Comparison of ENCODE assay signal across 8 cellular contexts in the genomic region with DNA sequence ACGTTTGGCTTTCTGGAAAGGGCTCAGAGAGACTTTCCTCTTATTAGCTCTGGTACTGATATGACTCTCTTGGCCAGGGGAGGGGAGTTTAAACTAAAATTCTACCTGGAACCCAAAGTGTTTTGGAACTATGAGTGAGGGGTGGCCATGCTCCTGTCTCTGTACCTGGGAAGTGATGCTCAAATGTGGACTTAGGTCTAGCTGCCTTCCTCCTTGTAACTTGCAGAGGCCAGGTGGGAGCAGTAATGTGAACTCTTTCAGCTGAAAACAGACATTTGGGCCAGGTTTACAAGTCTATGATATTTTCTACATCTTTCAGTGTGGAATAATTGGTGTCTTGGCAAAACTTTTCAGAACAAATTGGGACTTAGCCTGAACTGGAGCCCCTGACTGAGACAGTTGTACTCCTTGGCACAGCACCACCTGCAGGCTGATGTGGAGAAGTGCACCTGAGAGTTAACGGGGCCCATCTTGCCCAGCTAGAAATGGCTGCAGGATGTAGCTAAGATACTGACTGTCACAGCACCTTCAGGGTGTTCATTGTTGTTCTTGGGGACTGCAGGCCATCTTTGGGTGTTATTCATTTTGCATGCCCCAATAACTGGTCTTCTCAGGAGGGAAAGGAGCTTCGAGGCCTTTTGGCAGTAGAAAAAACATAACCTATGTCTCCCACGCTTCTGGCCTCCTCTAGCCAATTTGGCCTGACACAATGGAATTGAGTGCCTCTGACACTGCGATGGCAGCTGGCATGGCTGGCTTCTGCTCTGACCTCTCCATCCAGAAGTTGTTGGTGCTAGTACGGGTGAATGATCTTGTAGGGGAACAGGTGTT. TPM values are rescaled to one million over a fixed set of nuclear protein-coding genes. Genes with fewer than 3 reads are reported as not detected.
DNase-seq lines count a peak whose midpoint lies in the region; ATAC-seq and TF ChIP-seq lines count a peak whose summit lies in the region.

No MANE protein-coding gene starts in this region.

- no peaks in the 10 kb centered on the region for H3K4me1 ChIP-seq in mucosa of descending colon (ENCODE audit: low read depth)

- no peaks in the 10 kb centered on the region for H3K27me3 Mint-ChIP-seq in CD14-positive monocyte (ENCODE audit: low read depth in 3 of 3)

- intact Hi-C loops in CD14-positive monocyte (cut with micrococcal nuclease) (loop anchor here (5.0 kb wide), 1 partner anchor 56 kb away; no protein-coding TSS in a partner anchor), mucosa of descending colon (cut with DNase I, micrococcal nuclease) (loop anchor here in 1 of 2 donors (5.0 to 10.0 kb wide), 2 partner anchors 56 to 1482 kb away; no protein-coding TSS in a partner anchor)

- H3K9me3 Mint-ChIP-seq in CD14-positive monocyte: no peaks in the 10 kb centered on the region

- TF ChIP-seq CTCF in CD14-positive monocyte (IDR thresholded peaks at IDR 0.05) (peak; percentile 93), mucosa of descending colon (IDR thresholded peaks at IDR 0.05) (peak; percentile 83)

- peak; percentile 73 for DNase-seq in CD14-positive monocyte (ENCODE audit: low spot score)
- peak; percentile 46 for DNase-seq in NCI-H748 (lab: John Stamatoyannopoulos, UW; ENCODE audit: unreplicated experiment)
- peak; percentile 73 to 79 for DNase-seq in activated CD4-positive, alpha-beta T cell treated with anti-CD3 and anti-CD28 coated beads, Interleukin-2, amount 50 U/mL, for 48 hours
- DNase-seq in effector CD8-positive, alpha-beta T cell (lab: John Stamatoyannopoulos, UW): peak; percentile 30
- DNase-seq in mucosa of descending colon: peak in 2 of 3 donors; percentile 55 to 61
- peak; percentile 25 to 42 for DNase-seq in stimulated activated CD8-positive, alpha-beta memory T cell treated with anti-CD3 and anti-CD28 coated beads, Interleukin-4, amount 100 ng/mL, for 1 hour (ENCODE audit: low read depth in 2 of 2, low spot score in 1 of 2)

- H3K4me3 Mint-ChIP-seq in CD14-positive monocyte: no peak overlapping the region

- H3K27ac Mint-ChIP-seq in CD14-positive monocyte: peak overlapping the region in 1 of 7 donors; percentile 7

- ATAC-seq in GM19025 (IDR thresholded peaks at IDR 0.05; ENCODE audit: low read depth, unreplicated experiment): peak; percentile 51
- peak; percentile 88 for ATAC-seq in HG03175 (IDR thresholded peaks at IDR 0.05; ENCODE audit: unreplicated experiment)
- peak; percentile 93 for ATAC-seq in mucosa of descending colon

- peaks cover 15 to 19% of the 10 kb centered on the region in 2 donors for H3K36me3 Mint-ChIP-seq in CD14-positive monocyte

- no peaks in the 10 kb centered on the region for H3K9me3 ChIP-seq in mucosa of descending colon

- H3K36me3 ChIP-seq in mucosa of descending colon (ENCODE audit: low read depth): no peaks in the 10 kb centered on the region

- peaks cover 4% of the 10 kb centered on the region for H3K4me1 Mint-ChIP-seq in CD14-positive monocyte

- H3K4me3 ChIP-seq in mucosa of descending colon: no peak overlapping the region

RNA-seq across cellular contexts. Expression of gene CD109, which starts 37.1 kb away (rescaled TPM):
- under 1 TPM; 0.17 to 0.30 TPM for polyA plus RNA-seq in CD14-positive monocyte
- 1 to 10 TPM; 1.7 to 9.1 (median 4.4) TPM for total RNA-seq in mucosa of descending colon
